ENCODE assay signal across 23 cellular contexts in genomic region chr2:100200985-100201384, GRCh38. TPM values are rescaled to one million over a fixed set of nuclear protein-coding genes. Genes with fewer than 3 reads are reported as not detected.
DNase-seq lines count a peak whose midpoint lies in the region; ATAC-seq, FAIRE-seq and TF ChIP-seq lines count a peak whose summit lies in the region.
"Had no signal": no experiment of that assay in that cellular context is flagged by ENCODE, and none has a peak within 500 bp of the region (broad histone marks: within the 10 kb centered on the region; RNA-seq: fewer than 3 reads in every experiment).

No MANE protein-coding gene starts in this region.

- no peaks in the 10 kb centered on the region for H3K79me1 ChIP-seq in IMR-90 (ENCODE audit: low read depth in 1 of 2, low read length in 2 of 2)

- no peak overlapping the region for H3K4me3 ChIP-seq in IMR-90 (ENCODE audit: insufficient read depth, low read depth, low read length)
- H3K4me3 ChIP-seq in bronchial epithelial cell (ENCODE audit: low read depth, low read length): no peak overlapping the region
- H3K4me3 ChIP-seq: BLaER1, SJSA1 had no signal

- no peaks in the 10 kb centered on the region for H4K20me1 ChIP-seq in IMR-90 (ENCODE audit: insufficient read depth, low read length)
- H4K20me1 ChIP-seq: BLaER1 had no signal

- no peak overlapping the region for H2BK5ac ChIP-seq in IMR-90 (ENCODE audit: low read depth, low read length, poor library complexity, severe bottlenecking)

- H2AFZ ChIP-seq in IMR-90 (replicated peaks; ENCODE audit: low read length, poor library complexity): peak overlapping the region; percentile 74

- H3K27ac ChIP-seq in IMR-90 (ENCODE audit: insufficient read depth, low read length): no peak overlapping the region
- H3K27ac ChIP-seq: BLaER1, SJSA1 had no signal

- H3K4ac ChIP-seq in IMR-90 (ENCODE audit: low read depth, low read length): no peak overlapping the region

- H4K8ac ChIP-seq in IMR-90 (ENCODE audit: low read depth in 2 of 2, low read length in 2 of 2): no peak overlapping the region; a peak in 1 of 4 replicates

- H3K36me3 Mint-ChIP-seq in MCF 10A (ENCODE audit: insufficient read depth, unreplicated experiment): no peaks in the 10 kb centered on the region
- H3K36me3 Mint-ChIP-seq in Calu3 (ENCODE audit: insufficient read depth, unreplicated experiment): no peaks in the 10 kb centered on the region
- H3K36me3 Mint-ChIP-seq in activated T-helper 1 cell treated with anti-CD3 and anti-CD28 coated beads, Interleukin-12 subunit alpha, Interleukin-12 subunit beta, Interleukin-2, Interleukin-4 antibody, amounts not matched to agents 30 ng/mL and 10 ng/mL and 1 ng/mL, durations not matched to agents 14 hours and 24 hours and 36 hours (ENCODE audit: low read depth): no peaks in the 10 kb centered on the region
- H3K36me3 Mint-ChIP-seq: CD8-positive, alpha-beta T cell had no signal

- peak overlapping the region; percentile 82; the same call in 1 of the 2 replicates for H2BK20ac ChIP-seq in IMR-90 (ENCODE audit: low read depth, low read length)

- no peak overlapping the region for H4K91ac ChIP-seq in IMR-90 (ENCODE audit: insufficient read depth, low read depth, low read length)

- H2AK5ac ChIP-seq in IMR-90 (ENCODE audit: low read depth, low read length): no peak overlapping the region

- in situ Hi-C loops in IMR-90 (cut with MboI; ENCODE audit: low sequenced_read_pairs): no loop called here

- WGBS in IMR-90 (ENCODE audit: extremely low coverage in 2 of 2, insufficient read length in 1 of 2), 2 experiments: 48% methylated on average over 3 of the region's 4 CpGs; no CpG with 5 or more reads in 1 of the 2 experiments

- dilution Hi-C loops in IMR-90 (cut with HindIII; ENCODE audit: low sequenced_read_pairs, unreplicated experiment): no loop called here

- no peaks in the 10 kb centered on the region for H3K36me3 ChIP-seq in IMR-90 (ENCODE audit: control insufficient read depth, insufficient read depth, low read length)
- no peaks in the 10 kb centered on the region for H3K36me3 ChIP-seq in bronchial epithelial cell (ENCODE audit: control insufficient read depth, insufficient read depth, low read length)
- H3K36me3 ChIP-seq: BLaER1, SJSA1 had no signal

- intact Hi-C loops in IMR-90 (cut with micrococcal nuclease): no loop called here
- intact Hi-C loops in MCF 10A (cut with micrococcal nuclease): no loop called here
- intact Hi-C loops in Calu3 (cut with micrococcal nuclease; ENCODE audit: unreplicated experiment): no loop called here
- intact Hi-C loops in activated T-helper 1 cell treated with anti-CD3 and anti-CD28 coated beads, Interleukin-12 subunit alpha, Interleukin-12 subunit beta, Interleukin-2, Interleukin-4 antibody, amounts not matched to agents 30 ng/mL and 10 ng/mL and 1 ng/mL, durations not matched to agents 14 hours and 24 hours and 36 hours (cut with micrococcal nuclease): no loop called here
- intact Hi-C loops in posterior vena cava (cut with DNase I): no loop called here

- POLR2A ChIA-PET in IMR-90 (lab: Charles Lee; ENCODE audit: unreplicated experiment) (no interaction called here), MCF 10A (lab: Yijun Ruan, JAX) (no interaction called here)

- H3K27me3 ChIP-seq in IMR-90 (ENCODE audit: control insufficient read depth, insufficient read depth, low read length): no peaks in the 10 kb centered on the region
- H3K27me3 ChIP-seq in bronchial epithelial cell (ENCODE audit: control insufficient read depth, insufficient read depth, low read length): no peaks in the 10 kb centered on the region
- H3K27me3 ChIP-seq: BLaER1, SJSA1 had no signal

- no peak for FAIRE-seq in bronchial epithelial cell (lab: Jason Lieb, UNC)
- FAIRE-seq: GM19239, H54 had no signal

- no peak overlapping the region for H3K27ac Mint-ChIP-seq in MCF 10A (ENCODE audit: low read depth, unreplicated experiment)
- no peak overlapping the region for H3K27ac Mint-ChIP-seq in Calu3 (ENCODE audit: unreplicated experiment)
- no peak overlapping the region for H3K27ac Mint-ChIP-seq in activated T-helper 1 cell treated with anti-CD3 and anti-CD28 coated beads, Interleukin-12 subunit alpha, Interleukin-12 subunit beta, Interleukin-2, Interleukin-4 antibody, amounts not matched to agents 30 ng/mL and 10 ng/mL and 1 ng/mL, durations not matched to agents 14 hours and 24 hours and 36 hours
- H3K27ac Mint-ChIP-seq: CD8-positive, alpha-beta T cell; HFFc6; IgD-negative memory B cell had no signal

- ATAC-seq in IMR-90 (ENCODE audit: low read depth): no peak
- ATAC-seq: CD8-positive, alpha-beta T cell had no signal

- peak overlapping the region; percentile 78; the same call in 1 of the 3 replicates for H2BK15ac ChIP-seq in IMR-90 (ENCODE audit: low read depth, low read length)

- no peaks in the 10 kb centered on the region for H3K9me3 Mint-ChIP-seq in MCF 10A (ENCODE audit: unreplicated experiment)
- H3K9me3 Mint-ChIP-seq in Calu3 (ENCODE audit: low read depth, unreplicated experiment): no peaks in the 10 kb centered on the region
- H3K9me3 Mint-ChIP-seq in activated T-helper 1 cell treated with anti-CD3 and anti-CD28 coated beads, Interleukin-12 subunit alpha, Interleukin-12 subunit beta, Interleukin-2, Interleukin-4 antibody, amounts not matched to agents 30 ng/mL and 10 ng/mL and 1 ng/mL, durations not matched to agents 14 hours and 24 hours and 36 hours: no peaks in the 10 kb centered on the region
- H3K9me3 Mint-ChIP-seq: HFFc6 had no signal

- H3K9ac ChIP-seq in IMR-90 (ENCODE audit: low read depth, low read length): no peak overlapping the region
- H3K9ac ChIP-seq: BLaER1 had no signal

- H2AK9ac ChIP-seq in IMR-90 (replicated peaks; ENCODE audit: low read depth, low read length, poor library complexity): no peak overlapping the region

- H3K23ac ChIP-seq in IMR-90 (ENCODE audit: low read depth, low read length): no peak overlapping the region

- BruUV-seq in IMR-90 (replicated peaks; lab: Mats Ljungman, UMichigan) (no TSS peak), MCF 10A (replicated peaks; lab: Mats Ljungman, UMichigan) (no TSS peak), Calu3 (replicated peaks; lab: Mats Ljungman, UMichigan) (no TSS peak)

- no peak overlapping the region for H3K14ac ChIP-seq in IMR-90 (replicated peaks; ENCODE audit: low read depth, low read length)

- no peak overlapping the region for H3K4me2 ChIP-seq in IMR-90 (ENCODE audit: low read depth, low read length)
- H3K4me2 ChIP-seq: BLaER1 had no signal

- H3K4me1 ChIP-seq in IMR-90 (ENCODE audit: control insufficient read depth, insufficient read depth, low read length): peaks cover 18% of the 10 kb centered on the region
- H3K4me1 ChIP-seq: SJSA1 had no signal

- H2BK120ac ChIP-seq in IMR-90 (ENCODE audit: low read depth, low read length): 0 out of 2 replicates have a peak overlapping the region, but pooled peaks have one; percentile 76

- H3K27me3 Mint-ChIP-seq in MCF 10A (ENCODE audit: insufficient read depth, unreplicated experiment) (no peaks in the 10 kb centered on the region), Calu3 (ENCODE audit: unreplicated experiment) (peaks cover 47% of the 10 kb centered on the region)
- H3K27me3 Mint-ChIP-seq in activated T-helper 1 cell treated with anti-CD3 and anti-CD28 coated beads, Interleukin-12 subunit alpha, Interleukin-12 subunit beta, Interleukin-2, Interleukin-4 antibody, amounts not matched to agents 30 ng/mL and 10 ng/mL and 1 ng/mL, durations not matched to agents 14 hours and 24 hours and 36 hours (ENCODE audit: insufficient read depth): no peaks in the 10 kb centered on the region

- no peaks in the 10 kb centered on the region for H3K4me1 Mint-ChIP-seq in MCF 10A (ENCODE audit: insufficient read depth, unreplicated experiment)
- no peaks in the 10 kb centered on the region for H3K4me1 Mint-ChIP-seq in Calu3 (ENCODE audit: low read depth, unreplicated experiment)
- H3K4me1 Mint-ChIP-seq in activated T-helper 1 cell treated with anti-CD3 and anti-CD28 coated beads, Interleukin-12 subunit alpha, Interleukin-12 subunit beta, Interleukin-2, Interleukin-4 antibody, amounts not matched to agents 30 ng/mL and 10 ng/mL and 1 ng/mL, durations not matched to agents 14 hours and 24 hours and 36 hours (ENCODE audit: low read depth): no peaks in the 10 kb centered on the region

- CTCF ChIA-PET in IMR-90 (lab: Yijun Ruan, JAX) (no interaction called here), MCF 10A (lab: Yijun Ruan, JAX) (no interaction called here), Calu3 (lab: Charles Lee) (no interaction called here)

- TF ChIP-seq POLR2A in IMR-90 (IDR thresholded peaks at IDR 0.05; ENCODE audit: low read depth, low read length): no peak

- TF ChIP-seq CTCF in IMR-90 (conservative IDR thresholded peaks at IDR 0.05; ENCODE audit: low read depth, low read length) (no peak), bronchial epithelial cell (IDR thresholded peaks at IDR 0.05; ENCODE audit: insufficient read depth, low read length, severe bottlenecking) (no peak), MCF 10A (IDR thresholded peaks at IDR 0.05; ENCODE audit: unreplicated experiment) (no peak), Calu3 (IDR thresholded peaks at IDR 0.05; ENCODE audit: unreplicated experiment) (no peak)

- H3K9me1 ChIP-seq in IMR-90 (ENCODE audit: insufficient read depth, low read length): no peaks in the 10 kb centered on the region; the same call in 1 of the 2 replicates

- TF ChIP-seq RAD21 in IMR-90 (IDR thresholded peaks at IDR 0.05; ENCODE audit: low read length): no peak

- H3K18ac ChIP-seq in IMR-90 (ENCODE audit: low read depth, low read length): no peak overlapping the region

- H4K5ac ChIP-seq in IMR-90 (ENCODE audit: low read depth, low read length): no peak overlapping the region

- no peak overlapping the region for H3K56ac ChIP-seq in IMR-90 (ENCODE audit: extremely low read depth, insufficient read depth, low read length)

- no peaks in the 10 kb centered on the region for H3K9me3 ChIP-seq in IMR-90 (ENCODE audit: control insufficient read depth, insufficient read depth, low read length)
- H3K9me3 ChIP-seq: SJSA1 had no signal

- DNase-seq in A172 (ENCODE audit: low spot score): peak; percentile 19
- peak; percentile 38 for DNase-seq in IMR-90
- peak; percentile 73 for DNase-seq in bronchial epithelial cell (ENCODE audit: low read depth)
- DNase-seq in kidney tubule cell (ENCODE audit: low spot score): peak; percentile 9
- DNase-seq in MCF 10A (ENCODE audit: unreplicated experiment): no peak
- DNase-seq in Calu3: no peak
- DNase-seq in activated T-helper 1 cell treated with anti-CD3 and anti-CD28 coated beads, Interleukin-12 subunit alpha, Interleukin-12 subunit beta, Interleukin-2, Interleukin-4 antibody, amounts not matched to agents 30 ng/mL and 10 ng/mL and 1 ng/mL, durations not matched to agents 14 hours and 24 hours and 36 hours (ENCODE audit: low spot score): no peak
- DNase-seq in posterior vena cava (ENCODE audit: low spot score): no peak
- DNase-seq: 8988T; CD8-positive, alpha-beta T cell; HFFc6; Kasumi-1; NCI-H1105; NCI-H187 treated with DMSO at 0.1 percent for 48 hours; NCI-H2171; NCI-H446; OCI-M1; RPMI8226 had no signal

- H3K4me3 Mint-ChIP-seq in MCF 10A (ENCODE audit: unreplicated experiment) (no peak overlapping the region), Calu3 (ENCODE audit: low read depth, unreplicated experiment) (no peak overlapping the region)
- H3K4me3 Mint-ChIP-seq in activated T-helper 1 cell treated with anti-CD3 and anti-CD28 coated beads, Interleukin-12 subunit alpha, Interleukin-12 subunit beta, Interleukin-2, Interleukin-4 antibody, amounts not matched to agents 30 ng/mL and 10 ng/mL and 1 ng/mL, durations not matched to agents 14 hours and 24 hours and 36 hours: no peak overlapping the region
- H3K4me3 Mint-ChIP-seq: CD8-positive, alpha-beta T cell; HFFc6; IgD-negative memory B cell had no signal

RNA-seq across cellular contexts. Expression of gene AFF3, which starts 58.6 kb away (rescaled TPM):
- total RNA-seq in A172 (2014; rRNA removed; shearing (Covaris generic)): 1.9 and 6.7 TPM in 2 replicates
- total RNA-seq in IMR-90 (2012; rRNA removed) (13.9 and 14.3 TPM in 2 replicates), bronchial epithelial cell (0.13 TPM in 1 of 2 replicates, not detected in the other), MCF 10A (2022) (0.42 and 1.0 TPM in 2 replicates), Calu3 (2022) (not detected in 2 replicates), posterior vena cava (10 to 100 TPM; 15.5 to 26.4 TPM)
- 11.8 and 12.9 TPM in 2 replicates for polyA plus RNA-seq in IMR-90 (2012; rRNA removed)
- 6.9 and 9.7 TPM in 2 replicates for polyA plus RNA-seq in IMR-90 (2012; cell fraction: cytosol; rRNA removed)
- polyA plus RNA-seq in IMR-90 (2012; cell fraction: nucleus; rRNA removed; ENCODE audit: low replicate concordance): 19.3 and 34.3 TPM in 2 replicates
- total RNA-seq in activated T-helper 1 cell treated with anti-CD3 and anti-CD28 coated beads, Interleukin-12 subunit alpha, Interleukin-12 subunit beta, Interleukin-2, Interleukin-4 antibody, amounts not matched to agents 30 ng/mL and 10 ng/mL and 1 ng/mL, durations not matched to agents 14 hours and 24 hours and 36 hours: 1.7 and 2.4 TPM in 2 replicates

Comparison
In these comparisons a context has a peak if more than half of its experiments do, and no peak if none do; other contexts are left out.
1. DNase-seq: peak in A172 (single experiment), IMR-90 (single experiment), bronchial epithelial cell (single experiment) and kidney tubule cell (single experiment); none in MCF 10A (single experiment), Calu3 (single experiment), activated T-helper 1 cell treated with anti-CD3 and anti-CD28 coated beads, Interleukin-12 subunit alpha, Interleukin-12 subunit beta, Interleukin-2, Interleukin-4 antibody, amounts not matched to agents 30 ng/mL and 10 ng/mL and 1 ng/mL, durations not matched to agents 14 hours and 24 hours and 36 hours (single experiment) and posterior vena cava (single experiment).